In the genomic region with DNA sequence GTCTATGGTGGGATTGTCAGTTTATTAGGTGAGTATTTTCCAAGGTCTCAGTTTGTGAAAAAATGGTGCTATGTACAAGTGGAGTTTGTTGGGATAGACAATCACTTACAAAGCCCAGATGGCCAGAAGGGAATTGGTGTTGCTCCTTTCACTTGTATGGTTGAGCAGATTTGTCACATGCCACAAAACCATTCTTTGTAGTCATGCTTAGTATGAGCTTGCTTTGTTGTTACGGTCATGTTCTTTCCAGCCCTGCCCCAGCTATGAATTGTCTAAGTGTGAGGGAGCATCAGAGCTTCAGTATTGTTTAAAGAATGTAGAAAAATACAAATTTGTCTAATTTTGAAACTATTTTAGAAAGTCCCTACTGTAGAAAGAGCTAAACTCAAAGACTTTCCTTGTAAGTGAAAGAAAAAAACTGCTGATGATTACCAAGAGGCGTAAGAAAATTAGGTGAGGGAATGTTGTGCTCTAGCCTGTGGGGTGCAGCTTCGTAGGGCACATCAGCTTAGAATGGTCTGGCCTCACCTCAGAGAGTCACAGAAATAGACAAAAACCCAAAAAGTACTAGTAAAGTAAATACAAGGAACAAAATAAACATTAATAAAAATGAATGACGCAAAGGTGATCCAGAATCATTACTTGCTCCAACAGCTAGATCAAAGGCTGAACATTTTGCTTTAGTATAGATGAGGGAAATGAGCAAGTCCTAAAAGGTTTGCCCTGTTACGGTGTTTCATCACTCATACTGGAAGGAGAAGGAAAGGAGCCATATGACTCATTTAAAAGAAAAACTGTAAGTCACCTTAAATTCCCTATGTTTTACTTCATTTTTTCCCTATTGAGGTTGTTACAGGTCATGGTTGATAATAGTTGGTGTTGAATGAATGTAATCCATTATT, we compare ENCODE assay signal across 9 cellular contexts. TPM values are rescaled to one million over a fixed set of nuclear protein-coding genes. Genes with fewer than 3 reads are reported as not detected.
DNase-seq lines count a peak whose midpoint lies in the region; ATAC-seq and TF ChIP-seq lines count a peak whose summit lies in the region.
"Had no signal": no experiment of that assay in that cellular context is flagged by ENCODE, and none has a peak within 500 bp of the region (broad histone marks: within the 10 kb centered on the region; RNA-seq: fewer than 3 reads in every experiment).

No MANE protein-coding gene starts in this region.

- peak overlapping the region; percentile 55 for H3K4me3 Mint-ChIP-seq in activated CD4-positive, alpha-beta memory T cell treated with anti-CD3 and anti-CD28 coated beads, Interleukin-2, amount 10 ng/mL, durations not matched to agents 7 days and 5 days

- DNase-seq in activated naive CD4-positive, alpha-beta T cell treated with Interleukin-2 at 50 U/mL for 16 hours = peak; percentile 29
- DNase-seq in activated naive CD4-positive, alpha-beta T cell treated with anti-CD3 and anti-CD28 coated beads, Interleukin-2, amount 50 U/mL, for 16 hours = no peak
- no peak for DNase-seq in activated CD4-positive, alpha-beta memory T cell treated with anti-CD3 and anti-CD28 coated beads, Interleukin-2, amount 10 ng/mL, durations not matched to agents 7 days and 5 days
- DNase-seq in iPS DF 6.9 (ENCODE audit: low read depth, low spot score) (no peak), upper lobe of left lung (no peak), left lung (no peak), AG20443 (ENCODE audit: low spot score) (no peak), NCI-H1930 (lab: John Stamatoyannopoulos, UW) (no peak)
- DNase-seq: NCI-H1105 had no signal

- H3K4me1 ChIP-seq in iPS DF 6.9 (ENCODE audit: control insufficient read depth, insufficient read depth, low read length) = peaks cover 2% of the 10 kb centered on the region; the same call in 1 of the 2 replicates
- peaks cover 34 to 43% (median 38%) of the 10 kb centered on the region in 4 donors for H3K4me1 ChIP-seq in upper lobe of left lung
- H3K4me1 ChIP-seq in left lung = peaks cover 15 to 57% of the 10 kb centered on the region in 2 donors

- no peaks in the 10 kb centered on the region for H3K9me3 ChIP-seq in iPS DF 6.9 (ENCODE audit: control insufficient read depth, insufficient read depth, low read length)
- no peaks in the 10 kb centered on the region for H3K9me3 ChIP-seq in upper lobe of left lung
- no peaks in the 10 kb centered on the region for H3K9me3 ChIP-seq in left lung

- no peak for TF ChIP-seq CTCF in upper lobe of left lung (IDR thresholded peaks at IDR 0.05)
- no peak for TF ChIP-seq CTCF in left lung (IDR thresholded peaks at IDR 0.05)

- peak overlapping the region; percentile 94 for H3K27ac Mint-ChIP-seq in activated CD4-positive, alpha-beta memory T cell treated with anti-CD3 and anti-CD28 coated beads, Interleukin-2, amount 10 ng/mL, durations not matched to agents 7 days and 5 days

- CTCF ChIA-PET in activated CD4-positive, alpha-beta memory T cell treated with anti-CD3 and anti-CD28 coated beads, Interleukin-2, amount 10 ng/mL, durations not matched to agents 7 days and 5 days (lab: Charles Lee) = interaction anchor here (1.0 to 8.8 kb wide), 6 partner anchors 11 to 206 kb away, joined by 3 to 75 read pairs (median 5); no protein-coding TSS in a partner anchor

- H3K4me3 ChIP-seq in iPS DF 6.9 (ENCODE audit: low read length) = no peak overlapping the region
- H3K4me3 ChIP-seq in upper lobe of left lung = no peak overlapping the region
- H3K4me3 ChIP-seq in left lung = no peak overlapping the region

- H3K27me3 ChIP-seq in iPS DF 6.9 (ENCODE audit: control insufficient read depth, insufficient read depth, low read length) (no peaks in the 10 kb centered on the region), upper lobe of left lung (no peaks in the 10 kb centered on the region), left lung (no peaks in the 10 kb centered on the region)

- POLR2A ChIA-PET in activated CD4-positive, alpha-beta memory T cell treated with anti-CD3 and anti-CD28 coated beads, Interleukin-2, amount 10 ng/mL, durations not matched to agents 7 days and 5 days (lab: Charles Lee) = interaction anchor here (0.6 to 10.9 kb wide), 16 partner anchors 8 to 399 kb away, joined by 3 to 143 read pairs (median 4); partner anchors contain the start of gene TGIF1

- ATAC-seq in upper lobe of left lung (ENCODE audit: low FRiP score in 2 of 2) (no peak), left lung (no peak)

- H3K4me1 Mint-ChIP-seq in activated CD4-positive, alpha-beta memory T cell treated with anti-CD3 and anti-CD28 coated beads, Interleukin-2, amount 10 ng/mL, durations not matched to agents 7 days and 5 days = peaks cover 52% of the 10 kb centered on the region

- intact Hi-C loops in left lung (cut with DNase I) = loop anchor here in 1 of 2 donors (10.0 kb wide), 1 partner anchor 174 kb away; no protein-coding TSS in a partner anchor

- H3K9me3 Mint-ChIP-seq in activated CD4-positive, alpha-beta memory T cell treated with anti-CD3 and anti-CD28 coated beads, Interleukin-2, amount 10 ng/mL, durations not matched to agents 7 days and 5 days = peaks cover 10% of the 10 kb centered on the region

- peaks cover 52% of the 10 kb centered on the region for H3K36me3 Mint-ChIP-seq in activated CD4-positive, alpha-beta memory T cell treated with anti-CD3 and anti-CD28 coated beads, Interleukin-2, amount 10 ng/mL, durations not matched to agents 7 days and 5 days (ENCODE audit: low read depth)

- no CpG with 5 or more reads among the region's 5 CpGs for WGBS in iPS DF 6.9 (ENCODE audit: insufficient coverage, insufficient read length)
- WGBS in upper lobe of left lung, 2 donors = 82 to 90% methylated on average over 5 of the region's 5 CpGs

- H3K36me3 ChIP-seq in iPS DF 6.9 (ENCODE audit: control insufficient read depth, insufficient read depth, low read length) (peaks cover 17% of the 10 kb centered on the region; the same call in 1 of the 2 replicates), upper lobe of left lung (peaks cover 4 to 45% (median 14%) of the 10 kb centered on the region in 4 donors), left lung (peaks cover 0 to 36% of the 10 kb centered on the region in 2 donors)

- H3K27me3 Mint-ChIP-seq in activated CD4-positive, alpha-beta memory T cell treated with anti-CD3 and anti-CD28 coated beads, Interleukin-2, amount 10 ng/mL, durations not matched to agents 7 days and 5 days = no peaks in the 10 kb centered on the region

- TF ChIP-seq POLR2A in upper lobe of left lung (IDR thresholded peaks at IDR 0.05) = no peak

- no peak for TF ChIP-seq EP300 in upper lobe of left lung (IDR thresholded peaks at IDR 0.05)

- H3K27ac ChIP-seq in iPS DF 6.9 (ENCODE audit: low read length) = peak overlapping the region; percentile 4
- peak overlapping the region in 3 of 4 donors; percentile 8 to 47 (median 10) for H3K27ac ChIP-seq in upper lobe of left lung
- peak overlapping the region in 1 of 2 donors; percentile 95 for H3K27ac ChIP-seq in left lung

RNA-seq across cellular contexts. Expression of gene TGIF1, which starts 9.2 kb away (rescaled TPM):
- total RNA-seq in activated CD4-positive, alpha-beta memory T cell treated with anti-CD3 and anti-CD28 coated beads, Interleukin-2, amount 10 ng/mL, durations not matched to agents 7 days and 5 days = 10 to 100 TPM; 23.3 to 24.7 TPM
- total RNA-seq in upper lobe of left lung = 10 to 100 TPM; 55.8 to 87.0 (median 64.8) TPM
- 10 to 100 TPM; 42.6 to 60.0 TPM for total RNA-seq in left lung
